In genomic region chr4:86448891-86449290, GRCh38 we compare ENCODE assay signal across 24 cellular contexts.
DNase-seq lines count a peak whose midpoint lies in the region; ATAC-seq lines count a peak whose summit lies in the region.
"Had no signal": no experiment of that assay in that cellular context is flagged by ENCODE, and none has a peak within 500 bp of the region (broad histone marks: within the 10 kb centered on the region; RNA-seq: fewer than 3 reads in every experiment).

No MANE protein-coding gene starts in this region.

- no peak overlapping the region for H3K27ac ChIP-seq in mesenchymal stem cell (ENCODE audit: low read length, poor library complexity, severe bottlenecking)
- H3K27ac ChIP-seq: adrenal gland, BLaER1, colonic mucosa, pancreas, right atrium auricular region, upper lobe of left lung had no signal

- H2BK5ac ChIP-seq in mesenchymal stem cell (ENCODE audit: low read depth, low read length, poor library complexity, severe bottlenecking): no peak overlapping the region

- H3K27ac Mint-ChIP-seq in activated naive CD8-positive, alpha-beta T cell treated with anti-CD3 and anti-CD28 coated beads, Interleukin-2, amount 10 ng/mL, durations not matched to agents 7 days and 5 days: no peak overlapping the region
- H3K27ac Mint-ChIP-seq in activated naive CD8-positive, alpha-beta T cell treated with anti-CD3 and anti-CD28 coated beads for 36 hours: no peak overlapping the region
- no peak overlapping the region for H3K27ac Mint-ChIP-seq in T-helper 2 cell treated with Interferon-gamma antibody and Interleukin-4, amounts not matched to agents 5 μg/mL and 100 μg/mL, for 36 hours
- H3K27ac Mint-ChIP-seq: natural killer cell had no signal

- H3K36me3 ChIP-seq in mesenchymal stem cell (ENCODE audit: control insufficient read depth in 1 of 2, insufficient read depth in 2 of 2, low read depth in 1 of 2, low read length in 2 of 2): no peaks in the 10 kb centered on the region
- H3K36me3 ChIP-seq: adrenal gland, BLaER1, colonic mucosa, pancreas, right atrium auricular region, upper lobe of left lung had no signal

- no peaks in the 10 kb centered on the region for H3K9me3 Mint-ChIP-seq in activated naive CD8-positive, alpha-beta T cell treated with anti-CD3 and anti-CD28 coated beads, Interleukin-2, amount 10 ng/mL, durations not matched to agents 7 days and 5 days
- H3K9me3 Mint-ChIP-seq in activated naive CD8-positive, alpha-beta T cell treated with anti-CD3 and anti-CD28 coated beads for 36 hours: peaks cover 3% of the 10 kb centered on the region
- H3K9me3 Mint-ChIP-seq in T-helper 2 cell treated with Interferon-gamma antibody and Interleukin-4, amounts not matched to agents 5 μg/mL and 100 μg/mL, for 36 hours: no peaks in the 10 kb centered on the region

- H3K4ac ChIP-seq in mesenchymal stem cell (ENCODE audit: low read depth in 1 of 2, low read length in 2 of 2): no peak overlapping the region

- no peak overlapping the region for H2BK120ac ChIP-seq in mesenchymal stem cell (ENCODE audit: low read depth, low read length)

- H3K23ac ChIP-seq in mesenchymal stem cell (ENCODE audit: low read length in 2 of 2): no peak overlapping the region

- peak overlapping the region; percentile 31 for H3K4me2 ChIP-seq in mesenchymal stem cell (ENCODE audit: low read length, poor library complexity, severe bottlenecking)
- H3K4me2 ChIP-seq: BLaER1 had no signal

- H3K36me3 Mint-ChIP-seq in activated naive CD8-positive, alpha-beta T cell treated with anti-CD3 and anti-CD28 coated beads, Interleukin-2, amount 10 ng/mL, durations not matched to agents 7 days and 5 days: no peaks in the 10 kb centered on the region
- H3K36me3 Mint-ChIP-seq in activated naive CD8-positive, alpha-beta T cell treated with anti-CD3 and anti-CD28 coated beads for 36 hours: no peaks in the 10 kb centered on the region
- no peaks in the 10 kb centered on the region for H3K36me3 Mint-ChIP-seq in T-helper 2 cell treated with Interferon-gamma antibody and Interleukin-4, amounts not matched to agents 5 μg/mL and 100 μg/mL, for 36 hours (ENCODE audit: low read depth)
- H3K36me3 Mint-ChIP-seq: natural killer cell had no signal

- H2AFZ ChIP-seq in mesenchymal stem cell (ENCODE audit: low read depth, low read length): no peak overlapping the region

- H3K18ac ChIP-seq in mesenchymal stem cell (ENCODE audit: low read depth in 1 of 2, low read length in 2 of 2): no peak overlapping the region

- peak overlapping the region; percentile 8 for H3K4me3 Mint-ChIP-seq in activated naive CD8-positive, alpha-beta T cell treated with anti-CD3 and anti-CD28 coated beads, Interleukin-2, amount 10 ng/mL, durations not matched to agents 7 days and 5 days
- H3K4me3 Mint-ChIP-seq in activated naive CD8-positive, alpha-beta T cell treated with anti-CD3 and anti-CD28 coated beads for 36 hours: no peak overlapping the region
- H3K4me3 Mint-ChIP-seq in T-helper 2 cell treated with Interferon-gamma antibody and Interleukin-4, amounts not matched to agents 5 μg/mL and 100 μg/mL, for 36 hours: peak overlapping the region; percentile 1
- H3K4me3 Mint-ChIP-seq: H9, natural killer cell had no signal

- no peak overlapping the region for H2BK12ac ChIP-seq in mesenchymal stem cell (ENCODE audit: low read length in 2 of 2)

- no peak overlapping the region for H3K9ac ChIP-seq in mesenchymal stem cell (ENCODE audit: low read length)
- H3K9ac ChIP-seq: BLaER1 had no signal

- H2BK15ac ChIP-seq in mesenchymal stem cell (ENCODE audit: low read depth, poor library complexity, severe bottlenecking): no peak overlapping the region

- no peak overlapping the region for H4K8ac ChIP-seq in mesenchymal stem cell (ENCODE audit: low read length)

- no peak for DNase-seq in activated naive CD8-positive, alpha-beta T cell treated with anti-CD3 and anti-CD28 coated beads, Interleukin-2, amount 10 ng/mL, durations not matched to agents 7 days and 5 days
- no peak for DNase-seq in activated naive CD8-positive, alpha-beta T cell treated with anti-CD3 and anti-CD28 coated beads for 36 hours
- no peak for DNase-seq in T-helper 2 cell treated with Interferon-gamma antibody and Interleukin-4, amounts not matched to agents 5 μg/mL and 100 μg/mL, for 36 hours (ENCODE audit: low spot score)
- DNase-seq in mesenchymal stem cell (no peak), DMS 273 treated with DMSO at 0.1 percent for 48 hours (lab: John Stamatoyannopoulos, UW) (no peak)
- no peak for DNase-seq in stimulated activated CD4-positive, alpha-beta T cell treated with anti-CD3 and anti-CD28 coated beads, Interleukin-15, amount 100 ng/mL, for 24 hours
- DNase-seq: activated CD4-positive, alpha-beta T cell treated with anti-CD3 and anti-CD28 coated beads, Interleukin-2, amount 50 U/mL, for 1 hour; activated naive CD4-positive, alpha-beta T cell; activated T-cell treated with anti-CD3 and anti-CD28 coated beads, Interleukin-2, amount 50 U/mL, for 48 hours; colonic mucosa; effector CD8-positive, alpha-beta T cell; glutamatergic neuron; H9; natural killer cell; NCI-H2171; NCI-H526; pancreas; substantia nigra; upper lobe of left lung had no signal

- no peaks in the 10 kb centered on the region for H3K9me3 ChIP-seq in mesenchymal stem cell (ENCODE audit: control insufficient read depth, low read length)
- H3K9me3 ChIP-seq: adrenal gland, BLaER1, colonic mucosa, pancreas, upper lobe of left lung had no signal

- WGBS in mesenchymal stem cell: 69% methylated on average over 9 of the region's 9 CpGs

- H3K79me1 ChIP-seq in mesenchymal stem cell (replicated peaks; ENCODE audit: low read length, poor library complexity, severe bottlenecking): peaks cover 2% of the 10 kb centered on the region

- H3K4me1 Mint-ChIP-seq in activated naive CD8-positive, alpha-beta T cell treated with anti-CD3 and anti-CD28 coated beads, Interleukin-2, amount 10 ng/mL, durations not matched to agents 7 days and 5 days: no peaks in the 10 kb centered on the region
- no peaks in the 10 kb centered on the region for H3K4me1 Mint-ChIP-seq in activated naive CD8-positive, alpha-beta T cell treated with anti-CD3 and anti-CD28 coated beads for 36 hours
- no peaks in the 10 kb centered on the region for H3K4me1 Mint-ChIP-seq in T-helper 2 cell treated with Interferon-gamma antibody and Interleukin-4, amounts not matched to agents 5 μg/mL and 100 μg/mL, for 36 hours (ENCODE audit: low read depth)
- H3K4me1 Mint-ChIP-seq: natural killer cell had no signal

- peaks cover 3% of the 10 kb centered on the region for H3K27me3 Mint-ChIP-seq in activated naive CD8-positive, alpha-beta T cell treated with anti-CD3 and anti-CD28 coated beads, Interleukin-2, amount 10 ng/mL, durations not matched to agents 7 days and 5 days
- H3K27me3 Mint-ChIP-seq in activated naive CD8-positive, alpha-beta T cell treated with anti-CD3 and anti-CD28 coated beads for 36 hours: peaks cover 14% of the 10 kb centered on the region
- no peaks in the 10 kb centered on the region for H3K27me3 Mint-ChIP-seq in T-helper 2 cell treated with Interferon-gamma antibody and Interleukin-4, amounts not matched to agents 5 μg/mL and 100 μg/mL, for 36 hours (ENCODE audit: low read depth)

- peak overlapping the region; percentile 90 for H4K91ac ChIP-seq in mesenchymal stem cell (ENCODE audit: low read length)

- H3K4me3 ChIP-seq in mesenchymal stem cell (ENCODE audit: insufficient read depth in 1 of 2, low read depth in 1 of 2, low read length in 2 of 2): no peak overlapping the region
- H3K4me3 ChIP-seq: adrenal gland, BLaER1, colonic mucosa, pancreas, right atrium auricular region, upper lobe of left lung had no signal

- H2AK5ac ChIP-seq in mesenchymal stem cell (ENCODE audit: low read length, severe bottlenecking): no peak overlapping the region

- POLR2A ChIA-PET in activated naive CD8-positive, alpha-beta T cell treated with anti-CD3 and anti-CD28 coated beads, Interleukin-2, amount 10 ng/mL, durations not matched to agents 7 days and 5 days (lab: Charles Lee): no interaction called here

- no peak overlapping the region for H3K14ac ChIP-seq in mesenchymal stem cell (ENCODE audit: low read length in 2 of 2)

- H3K4me1 ChIP-seq in mesenchymal stem cell (ENCODE audit: control insufficient read depth, insufficient read depth, low read depth, low read length): peaks cover 14% of the 10 kb centered on the region
- H3K4me1 ChIP-seq: adrenal gland, BLaER1, colonic mucosa, pancreas, right atrium auricular region, upper lobe of left lung had no signal

- ATAC-seq in activated naive CD8-positive, alpha-beta T cell treated with anti-CD3 and anti-CD28 coated beads, Interleukin-2, amount 10 ng/mL, durations not matched to agents 7 days and 5 days (ENCODE audit: low read depth): no peak
- ATAC-seq in HG02884 (IDR thresholded peaks at IDR 0.05; ENCODE audit: unreplicated experiment) (no peak), HG03442 (IDR thresholded peaks at IDR 0.05; ENCODE audit: unreplicated experiment) (no peak)
- ATAC-seq: natural killer cell, pancreas had no signal

- no peaks in the 10 kb centered on the region for H3K27me3 ChIP-seq in mesenchymal stem cell (ENCODE audit: control insufficient read depth in 1 of 2, insufficient read depth in 1 of 2, low read length in 2 of 2)
- H3K27me3 ChIP-seq: adrenal gland, BLaER1, colonic mucosa, pancreas, right atrium auricular region, upper lobe of left lung had no signal
